17 cellular contexts compared by ENCODE assay signal in genomic region chr14:92185559-92185958, GRCh38.
"Had no signal": no experiment of that assay in that cellular context is flagged by ENCODE, and none has a peak within 500 bp of the region (broad histone marks: within the 10 kb centered on the region; RNA-seq: fewer than 3 reads in every experiment).

No MANE protein-coding gene starts in this region.

- ATAC-seq: heart left ventricle; left lobe of liver; naive thymus-derived CD4-positive, alpha-beta T cell; stimulated activated naive CD8-positive, alpha-beta T cell treated with anti-CD3 and anti-CD28 coated beads, Interleukin-15, Interleukin-2, amounts not matched to agents 100 U/mL and 50 U/mL, for 24 hours had no signal

- H3K9me3 ChIP-seq: colonic mucosa, heart left ventricle, right atrium auricular region, tibial artery, upper lobe of left lung, uterus had no signal

- H3K4me3 Mint-ChIP-seq: naive thymus-derived CD4-positive, alpha-beta T cell; nephron progenitor cell had no signal

- H3K4me2 ChIP-seq: smooth muscle cell had no signal

- DNase-seq: colonic mucosa; effector CD4-positive, alpha-beta T cell; heart left ventricle; hippocampal formation; islet precursor cell; mammary epithelial cell; naive thymus-derived CD4-positive, alpha-beta T cell; nephron progenitor cell; posterior cingulate gyrus; stimulated activated CD4-positive, alpha-beta T cell treated with anti-CD3 and anti-CD28 coated beads, Interleukin-2, amount 100 ng/mL, for 48 hours; stimulated activated naive CD8-positive, alpha-beta T cell treated with anti-CD3 and anti-CD28 coated beads, Interleukin-15, Interleukin-2, amounts not matched to agents 100 U/mL and 50 U/mL, for 24 hours; tibial artery; upper lobe of left lung; uterus had no signal

- H3K4me1 Mint-ChIP-seq: naive thymus-derived CD4-positive, alpha-beta T cell; nephron progenitor cell had no signal

- H3K36me3 ChIP-seq: colonic mucosa, heart left ventricle, right atrium auricular region, tibial artery, upper lobe of left lung, uterus had no signal

- H3K27ac ChIP-seq: colonic mucosa, heart left ventricle, right atrium auricular region, tibial artery, upper lobe of left lung, uterus had no signal

- H3K4me1 ChIP-seq: colonic mucosa, heart left ventricle, right atrium auricular region, tibial artery, upper lobe of left lung, uterus had no signal

- H3K27me3 ChIP-seq: colonic mucosa, heart left ventricle, right atrium auricular region, tibial artery, upper lobe of left lung, uterus had no signal

- H3K27me3 Mint-ChIP-seq: naive thymus-derived CD4-positive, alpha-beta T cell had no signal

- H3K4me3 ChIP-seq: colonic mucosa, heart left ventricle, right atrium auricular region, smooth muscle cell, tibial artery, upper lobe of left lung, uterus had no signal
